In genomic region chr7:98085674-98086073, GRCh38 we compare ENCODE assay signal across 23 cellular contexts. TPM values are rescaled to one million over a fixed set of nuclear protein-coding genes. Genes with fewer than 3 reads are reported as not detected.
DNase-seq lines count a peak whose midpoint lies in the region; ATAC-seq, FAIRE-seq and TF ChIP-seq lines count a peak whose summit lies in the region.
"Had no signal": no experiment of that assay in that cellular context is flagged by ENCODE, and none has a peak within 500 bp of the region (broad histone marks: within the 10 kb centered on the region; RNA-seq: fewer than 3 reads in every experiment).

No MANE protein-coding gene starts in this region.

- H3K9me3 ChIP-seq in keratinocyte (ENCODE audit: control insufficient read depth, low read depth, low read length), result no peaks in the 10 kb centered on the region
- H3K9me3 ChIP-seq: spleen had no signal

- H3K27ac ChIP-seq in VCaP (peak overlapping the region; percentile 73), keratinocyte (ENCODE audit: control insufficient read depth, insufficient read depth, low read length) (peak overlapping the region; percentile 47), skin epidermis (peak overlapping the region in 20 of 21 experiments; percentile 9 to 82 (median 64))
- H3K27ac ChIP-seq: brain microvascular endothelial cell, spleen had no signal

- H3K9me1 ChIP-seq in keratinocyte (ENCODE audit: control insufficient read depth, extremely low read depth, insufficient read depth, low read length), result no peaks in the 10 kb centered on the region

- H3K4me1 Mint-ChIP-seq in stimulated activated naive CD8-positive, alpha-beta T cell treated with anti-CD3 and anti-CD28 coated beads, Interleukin-15, amount 100 ng/mL, for 72 hours, result no peaks in the 10 kb centered on the region
- H3K4me1 Mint-ChIP-seq: activated CD4-positive, alpha-beta memory T cell treated with anti-CD3 and anti-CD28 coated beads, Interleukin-2, amount 10 ng/mL, durations not matched to agents 7 days and 5 days; naive B cell; stimulated activated effector memory CD8-positive, alpha-beta T cell treated with anti-CD3 and anti-CD28 coated beads, Interleukin-12 subunit alpha, Interleukin-12 subunit beta, amount 100 ng/mL, for 72 hours had no signal

- no peaks in the 10 kb centered on the region for H3K27me3 ChIP-seq in keratinocyte (ENCODE audit: control insufficient read depth, extremely low read depth, insufficient read depth, low read length)
- H3K27me3 ChIP-seq: brain microvascular endothelial cell had no signal

- no peak overlapping the region for H3K9ac ChIP-seq in keratinocyte (ENCODE audit: control insufficient read depth, extremely low read depth, insufficient read depth, low read length)

- no peak overlapping the region for H3K4me2 ChIP-seq in keratinocyte (ENCODE audit: control insufficient read depth, extremely low read depth, insufficient read depth, low read depth, low read length)

- H3K4me3 ChIP-seq in LNCaP clone FGC (ENCODE audit: low read depth, low read length) (no peak overlapping the region), keratinocyte (ENCODE audit: control insufficient read depth in 2 of 3, extremely low read depth in 1 of 3, insufficient read depth in 2 of 3, low read depth in 1 of 3, low read length in 3 of 3) (no peak overlapping the region), skin epidermis (no peak overlapping the region)
- H3K4me3 ChIP-seq: spleen had no signal

- TF ChIP-seq CTCF in LNCaP clone FGC (IDR thresholded peaks at IDR 0.05; ENCODE audit: control insufficient read depth, extremely low read depth, insufficient read depth) (no peak), VCaP (conservative IDR thresholded peaks at IDR 0.05) (no peak), keratinocyte (optimal IDR thresholded peaks at IDR 0.05 in 1 of 3, IDR thresholded peaks at IDR 0.05 in 1 of 3, conservative IDR thresholded peaks at IDR 0.05 in 1 of 3; ENCODE audit: extremely low read depth in 1 of 3, insufficient read depth in 2 of 3, low read length in 3 of 3) (no peak)

- peak overlapping the region in 1 of 2 donors; percentile 63 for H3K27ac Mint-ChIP-seq in stimulated activated naive CD8-positive, alpha-beta T cell treated with anti-CD3 and anti-CD28 coated beads, Interleukin-15, amount 100 ng/mL, for 72 hours
- H3K27ac Mint-ChIP-seq: activated CD4-positive, alpha-beta memory T cell treated with anti-CD3 and anti-CD28 coated beads, Interleukin-2, amount 10 ng/mL, durations not matched to agents 7 days and 5 days; effector memory CD8-positive, alpha-beta T cell; naive B cell; stimulated activated effector memory CD8-positive, alpha-beta T cell treated with anti-CD3 and anti-CD28 coated beads, Interleukin-12 subunit alpha, Interleukin-12 subunit beta, amount 100 ng/mL, for 72 hours had no signal

- no peak overlapping the region for H2AFZ ChIP-seq in keratinocyte (ENCODE audit: control insufficient read depth, low read length)

- no peaks in the 10 kb centered on the region for H3K79me2 ChIP-seq in keratinocyte (ENCODE audit: control insufficient read depth, insufficient read depth, low read length)

- dilution Hi-C loops in keratinocyte (cut with MboI; ENCODE audit: extremely low pct_ligation_motif_present, low sequenced_read_pairs), result no loop called here

- DNase-seq in LNCaP clone FGC (ENCODE audit: low read depth), result peak; percentile 34
- no peak for DNase-seq in keratinocyte (ENCODE audit: low read depth, low spot score)
- DNase-seq in stimulated activated naive CD8-positive, alpha-beta T cell treated with anti-CD3 and anti-CD28 coated beads, Interleukin-15, amount 100 ng/mL, for 72 hours, result no peak
- DNase-seq in NCI-H1694 (lab: John Stamatoyannopoulos, UW), result no peak
- DNase-seq: activated CD4-positive, alpha-beta memory T cell treated with anti-CD3 and anti-CD28 coated beads, Interleukin-2, amount 10 ng/mL, durations not matched to agents 7 days and 5 days; brain microvascular endothelial cell; effector memory CD8-positive, alpha-beta T cell; IMR-90; kidney glomerular epithelial cell; naive B cell; NCI-H1105 treated with DMSO at 0.1 percent for 48 hours; NCI-H345; NCI-H82; SIG-M5; spleen; stimulated activated CD4-positive, alpha-beta T cell treated with anti-CD3 and anti-CD28 coated beads, Interleukin-2, amount 100 ng/mL, for 48 hours had no signal

- no peak for FAIRE-seq in keratinocyte (lab: Jason Lieb, UNC)
- FAIRE-seq: GM12892 had no signal

- TF ChIP-seq POLR2A in GM18505 (IDR thresholded peaks at IDR 0.05; ENCODE audit: borderline replicate concordance, extremely low read depth, insufficient read depth, insufficient read length), result no peak

- no peak overlapping the region for H3K4me3 Mint-ChIP-seq in stimulated activated naive CD8-positive, alpha-beta T cell treated with anti-CD3 and anti-CD28 coated beads, Interleukin-15, amount 100 ng/mL, for 72 hours
- H3K4me3 Mint-ChIP-seq: activated CD4-positive, alpha-beta memory T cell treated with anti-CD3 and anti-CD28 coated beads, Interleukin-2, amount 10 ng/mL, durations not matched to agents 7 days and 5 days; effector memory CD8-positive, alpha-beta T cell; naive B cell; stimulated activated effector memory CD8-positive, alpha-beta T cell treated with anti-CD3 and anti-CD28 coated beads, Interleukin-12 subunit alpha, Interleukin-12 subunit beta, amount 100 ng/mL, for 72 hours had no signal

- H3K4me1 ChIP-seq in keratinocyte (ENCODE audit: control insufficient read depth, extremely low read depth, insufficient read depth, low read length), result peaks cover 15% of the 10 kb centered on the region
- H3K4me1 ChIP-seq: spleen had no signal

- no peak for ATAC-seq in stimulated activated naive CD8-positive, alpha-beta T cell treated with anti-CD3 and anti-CD28 coated beads, Interleukin-15, amount 100 ng/mL, for 72 hours
- ATAC-seq in GM18519 (IDR thresholded peaks at IDR 0.05; ENCODE audit: low FRiP score, unreplicated experiment) (no peak), GM18505 (IDR thresholded peaks at IDR 0.05; ENCODE audit: unreplicated experiment) (no peak)
- ATAC-seq: activated CD4-positive, CD25-positive, alpha-beta regulatory T cell treated with anti-CD3 and anti-CD28 coated beads, Interleukin-2, amount 50 U/mL, for 24 hours; effector memory CD8-positive, alpha-beta T cell; stimulated activated effector memory CD8-positive, alpha-beta T cell treated with anti-CD3 and anti-CD28 coated beads, Interleukin-12 subunit alpha, Interleukin-12 subunit beta, amount 100 ng/mL, for 72 hours had no signal

- no peaks in the 10 kb centered on the region for H4K20me1 ChIP-seq in keratinocyte (ENCODE audit: control insufficient read depth, extremely low read depth, insufficient read depth, low read length)

- no peaks in the 10 kb centered on the region for H3K36me3 ChIP-seq in keratinocyte (ENCODE audit: control insufficient read depth in 2 of 2, extremely low read depth in 1 of 2, insufficient read depth in 2 of 2, low read length in 2 of 2)
- H3K36me3 ChIP-seq: brain microvascular endothelial cell, spleen had no signal

- H3K9me3 Mint-ChIP-seq in stimulated activated naive CD8-positive, alpha-beta T cell treated with anti-CD3 and anti-CD28 coated beads, Interleukin-15, amount 100 ng/mL, for 72 hours, result no peaks in the 10 kb centered on the region
- H3K9me3 Mint-ChIP-seq: activated CD4-positive, alpha-beta memory T cell treated with anti-CD3 and anti-CD28 coated beads, Interleukin-2, amount 10 ng/mL, durations not matched to agents 7 days and 5 days; effector memory CD8-positive, alpha-beta T cell; naive B cell; stimulated activated effector memory CD8-positive, alpha-beta T cell treated with anti-CD3 and anti-CD28 coated beads, Interleukin-12 subunit alpha, Interleukin-12 subunit beta, amount 100 ng/mL, for 72 hours had no signal

- no peaks in the 10 kb centered on the region for H3K27me3 Mint-ChIP-seq in stimulated activated naive CD8-positive, alpha-beta T cell treated with anti-CD3 and anti-CD28 coated beads, Interleukin-15, amount 100 ng/mL, for 72 hours
- H3K27me3 Mint-ChIP-seq: activated CD4-positive, alpha-beta memory T cell treated with anti-CD3 and anti-CD28 coated beads, Interleukin-2, amount 10 ng/mL, durations not matched to agents 7 days and 5 days had no signal

RNA-seq across cellular contexts. Expression of gene LMTK2, which starts 21.0 kb away (rescaled TPM):
- 3.7 to 10.2 TPM (median 6.6 TPM) in 3 replicates for polyA plus RNA-seq in keratinocyte
- 9.0 TPM for polyA plus RNA-seq in keratinocyte (2011; ENCODE audit: low read depth)
- 2.3 and 3.2 TPM in 2 replicates for polyA plus RNA-seq in keratinocyte (2011; cell fraction: cytosol; rRNA removed)
- 20.5 and 22.1 TPM in 2 replicates for polyA plus RNA-seq in keratinocyte (2011; cell fraction: nucleus; rRNA removed)
- polyA plus RNA-seq in keratinocyte (2012; ENCODE audit: low replicate concordance), result 8.2 and 10.4 TPM in 2 replicates
- polyA minus RNA-seq in keratinocyte, result 9.9 to 19.6 TPM (median 12.2 TPM) in 3 replicates
- 11.5 TPM for polyA minus RNA-seq in keratinocyte (2011; cell fraction: cytosol; rRNA and poly(A)+ RNA removed)
- polyA minus RNA-seq in keratinocyte (2011; cell fraction: nucleus; rRNA and poly(A)+ RNA removed), result 30.8 and 39.6 TPM in 2 replicates
